In the genomic region with DNA sequence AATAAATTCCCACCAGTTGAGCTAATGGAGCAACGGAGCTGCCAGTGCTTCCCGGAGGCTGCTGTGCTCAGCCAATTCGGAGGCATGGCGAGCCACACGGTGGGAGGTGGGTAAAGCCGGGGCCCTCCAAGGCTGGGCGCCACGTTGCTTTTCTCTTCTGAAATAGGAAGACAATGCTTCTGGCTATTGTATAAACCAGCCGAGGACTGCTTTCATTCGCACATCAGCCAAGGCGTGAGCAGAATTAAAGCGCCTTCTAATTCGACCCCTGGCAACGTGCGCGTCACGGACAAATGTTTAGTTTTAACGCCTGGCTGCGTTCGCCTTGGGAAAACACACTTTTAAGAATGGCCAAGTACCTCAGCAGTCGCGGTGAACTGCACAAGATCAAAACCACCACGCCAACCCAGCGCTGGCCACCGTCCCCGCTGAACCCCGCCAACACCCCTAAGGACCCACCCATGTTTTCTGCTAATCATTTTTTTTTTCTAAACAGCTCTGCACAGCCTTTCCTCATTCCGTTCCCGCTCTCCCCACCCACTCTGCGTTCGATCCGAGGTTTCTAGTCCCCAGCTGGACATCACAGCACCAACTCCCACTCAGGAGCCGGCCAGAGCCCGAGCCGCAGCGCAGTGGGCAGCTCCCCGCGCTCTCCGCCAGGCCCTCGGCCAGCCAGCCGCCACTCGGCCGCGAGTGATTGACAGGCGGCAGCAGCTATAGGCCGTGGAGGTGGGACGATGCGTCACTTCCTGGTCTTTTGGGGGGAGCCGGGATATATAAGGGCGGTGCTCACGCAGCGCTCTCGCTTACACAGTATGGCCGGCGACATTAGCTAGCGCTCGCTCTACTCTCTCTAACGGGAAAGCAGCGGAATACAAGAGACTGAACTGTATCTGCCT, we compare ENCODE assay signal across 8 cellular contexts. TPM values are rescaled to one million over a fixed set of nuclear protein-coding genes. Genes with fewer than 3 reads are reported as not detected.
DNase-seq lines count a peak whose midpoint lies in the region; ATAC-seq and TF ChIP-seq lines count a peak whose summit lies in the region.

AMD1 (plus strand) TSS at position 805 of the 899 bp plus-strand sequence. CDS start 321 bp downstream, outside the sequence.

- TF ChIP-seq CTCF in omental fat pad (IDR thresholded peaks at IDR 0.05) (no peak), testis (IDR thresholded peaks at IDR 0.05) (peak in 1 of 3 experiments; percentile 10)

- TF ChIP-seq POLR2A in testis (IDR thresholded peaks at IDR 0.05) = peak; percentile 97

- H3K36me3 Mint-ChIP-seq in activated naive CD4-positive, alpha-beta T cell treated with anti-CD3 and anti-CD28 coated beads, Interleukin-2, amount 50 U/mL, for 72 hours = peaks cover 19 to 30% of the 10 kb centered on the region in 2 donors

- no peaks in the 10 kb centered on the region for H3K9me3 Mint-ChIP-seq in activated naive CD4-positive, alpha-beta T cell treated with anti-CD3 and anti-CD28 coated beads, Interleukin-2, amount 50 U/mL, for 72 hours

- peak within 1 kb of the TSS; percentile 98 to 100 for H3K27ac Mint-ChIP-seq in activated naive CD4-positive, alpha-beta T cell treated with anti-CD3 and anti-CD28 coated beads, Interleukin-2, amount 50 U/mL, for 72 hours

- ATAC-seq in HG02610 (IDR thresholded peaks at IDR 0.05; ENCODE audit: unreplicated experiment) = peak; percentile 71
- ATAC-seq in activated naive CD4-positive, alpha-beta T cell treated with anti-CD3 and anti-CD28 coated beads, Interleukin-2, amount 50 U/mL, for 72 hours = peak; percentile 81 to 82
- ATAC-seq in omental fat pad (ENCODE audit: low FRiP score) = peak; percentile 93

- DNase-seq in NCI-H1092 treated with DMSO at 0.1 percent for 48 hours (lab: John Stamatoyannopoulos, UW) (peak; percentile 96), SKM-1 (lab: John Stamatoyannopoulos, UW; ENCODE audit: unreplicated experiment) (peak; percentile 95), glomerular endothelial cell (ENCODE audit: extremely low read depth, low read depth, low spot score) (peak; percentile 80), omental fat pad (ENCODE audit: low spot score) (peak; percentile 94), testis (peak; percentile 100)
- DNase-seq in activated naive CD4-positive, alpha-beta T cell treated with anti-CD3 and anti-CD28 coated beads, Interleukin-2, amount 50 U/mL, for 72 hours (ENCODE audit: low spot score in 2 of 2) = peak; percentile 93 to 96

- H3K27ac ChIP-seq in testis = peak within 1 kb of the TSS; percentile 88 to 93

- no peaks in the 10 kb centered on the region for H3K27me3 ChIP-seq in testis

- peaks cover 24% of the 10 kb centered on the region for H3K4me1 ChIP-seq in testis

- 0% methylated on average over 45 to 59 of the region's 59 CpGs for WGBS in testis, 2 donors

- intact Hi-C loops in testis (cut with DNase I; ENCODE audit: low total_unique reads) = loop anchor here (10.0 kb wide), 1 partner anchor 59 kb away; the partner anchor contains the start of gene CDK19

- H3K4me3 ChIP-seq in GM08714 (ENCODE audit: low read length) = peak within 1 kb of the TSS; percentile 97
- peak within 1 kb of the TSS; percentile 84 to 95 for H3K4me3 ChIP-seq in testis

- no peaks in the 10 kb centered on the region for H3K36me3 ChIP-seq in testis (ENCODE audit: low read depth, missing control alignments)

- H3K9me3 ChIP-seq in testis = no peaks in the 10 kb centered on the region

RNA-seq across cellular contexts. Expression of gene AMD1, which starts in this region (rescaled TPM):
- 10 to 100 TPM; 78.0 to 83.7 TPM for total RNA-seq in activated naive CD4-positive, alpha-beta T cell treated with anti-CD3 and anti-CD28 coated beads, Interleukin-2, amount 50 U/mL, for 72 hours
- total RNA-seq in glomerular endothelial cell (36.8 and 57.8 TPM in 2 replicates), omental fat pad (100 to 1,000 TPM in 2 of 4 donors, 10 to 100 TPM in 2; 66.0 to 229 (median 90.0) TPM), testis (100 to 1,000 TPM in 1 of 2 donors, 10 to 100 TPM in 1; 85.6 to 109 TPM)
- 47.9 TPM for polyA plus RNA-seq in testis (ENCODE audit: insufficient read depth, low read depth, low replicate concordance)

Comparison
In these comparisons a context has a peak if more than half of its experiments do, and no peak if none do; other contexts are left out.
1. Peak in every context shown above with its lines: DNase-seq, ATAC-seq, H3K4me3 ChIP-seq and H3K27ac ChIP-seq.